ENCODE assay signal across 18 cellular contexts in genomic region chr7:127755965-127756364, GRCh38.
A peak's percentile ranks its signal among the peaks of the same experiment; 100 is the strongest.
DNase-seq lines count a peak whose midpoint lies in the region; ATAC-seq, FAIRE-seq and TF ChIP-seq lines count a peak whose summit lies in the region.
"Had no signal": no experiment of that assay in that cellular context is flagged by ENCODE, and none has a peak within 500 bp of the region (broad histone marks: within the 10 kb centered on the region; RNA-seq: fewer than 3 reads in every experiment).

No MANE protein-coding gene starts in this region.

- POLR2A ChIA-PET in HEK293 (lab: Yijun Ruan, JAX): no interaction called here

- no peaks in the 10 kb centered on the region for H3K9me2 ChIP-seq in neural cell (ENCODE audit: insufficient read depth, low read length)

- H3K4me1 ChIP-seq in HEK293 (ENCODE audit: control insufficient read depth, insufficient read depth, low read length) (no peaks in the 10 kb centered on the region), OCI-LY3 (ENCODE audit: low read length) (peaks cover 20% of the 10 kb centered on the region), mesendoderm (ENCODE audit: control insufficient read depth, low read depth, low read length) (peaks cover 12% of the 10 kb centered on the region), kidney (ENCODE audit: control insufficient read depth in 1 of 2, insufficient read depth in 1 of 2, low read depth in 1 of 2, low read length in 2 of 2) (peaks cover 0 to 8% of the 10 kb centered on the region in 2 donors)

- no peaks in the 10 kb centered on the region for H3K9me3 ChIP-seq in HEK293 (ENCODE audit: control insufficient read depth, insufficient read depth, low read depth, low read length)
- no peaks in the 10 kb centered on the region for H3K9me3 ChIP-seq in OCI-LY3 (ENCODE audit: insufficient read depth, low read length)
- H3K9me3 ChIP-seq in neural cell (ENCODE audit: low read length): no peaks in the 10 kb centered on the region
- H3K9me3 ChIP-seq in kidney (ENCODE audit: control insufficient read depth in 1 of 2, low read length in 2 of 2): no peaks in the 10 kb centered on the region
- H3K9me3 ChIP-seq: BLaER1 had no signal

- no peaks in the 10 kb centered on the region for H3F3A ChIP-seq in neural cell (ENCODE audit: insufficient read depth, low read length, poor library complexity, severe bottlenecking)

- DNase-seq in mesendoderm: peak; percentile 55
- no peak for DNase-seq in NCI-H748 (lab: John Stamatoyannopoulos, UW; ENCODE audit: unreplicated experiment)
- DNase-seq in kidney: no peak
- DNase-seq: 8988T; Calu3; CD4-positive, alpha-beta memory T cell; DMS79 treated with DMSO at 0.1 percent for 48 hours; GF-D8; GOT3; H7 had no signal

- TF ChIP-seq EP300 in neural cell (conservative IDR thresholded peaks at IDR 0.05; ENCODE audit: poor library complexity, severe bottlenecking): no peak

- no peak overlapping the region for H2AFZ ChIP-seq in OCI-LY3 (ENCODE audit: low read depth, low read length)
- no peak overlapping the region for H2AFZ ChIP-seq in neural cell (ENCODE audit: low read depth, low read length)

- WGBS in mesendoderm (ENCODE audit: extremely low coverage, insufficient coverage, low lambda C conversion rate): no CpG with 5 or more reads among the region's 2 CpGs

- H3K4me3 ChIP-seq in HEK293 (ENCODE audit: low read depth, low read length): no peak overlapping the region
- H3K4me3 ChIP-seq in OCI-LY3 (ENCODE audit: low read length): no peak overlapping the region
- H3K4me3 ChIP-seq in mesendoderm (ENCODE audit: low read length): no peak overlapping the region
- H3K4me3 ChIP-seq in neural cell (ENCODE audit: low read length): peak overlapping the region; percentile 46
- H3K4me3 ChIP-seq in kidney (ENCODE audit: low read length in 2 of 2): no peak overlapping the region
- H3K4me3 ChIP-seq: BLaER1 had no signal

- H3K27me3 ChIP-seq in OCI-LY3 (ENCODE audit: low read depth, low read length) (no peaks in the 10 kb centered on the region), mesendoderm (ENCODE audit: insufficient read depth, low read length, poor library complexity) (no peaks in the 10 kb centered on the region), neural cell (ENCODE audit: insufficient read depth, low read depth, low read length) (no peaks in the 10 kb centered on the region)
- H3K27me3 ChIP-seq: BLaER1 had no signal

- no peaks in the 10 kb centered on the region for H3K36me3 ChIP-seq in HEK293 (ENCODE audit: control insufficient read depth in 2 of 2, insufficient read depth in 1 of 2, low read length in 2 of 2)
- peaks cover 5% of the 10 kb centered on the region for H3K36me3 ChIP-seq in OCI-LY3 (replicated peaks; ENCODE audit: low read depth, low read length)
- H3K36me3 ChIP-seq in mesendoderm (ENCODE audit: control insufficient read depth, insufficient read depth, low read length): no peaks in the 10 kb centered on the region
- H3K36me3 ChIP-seq in neural cell (ENCODE audit: insufficient read depth, low read length): no peaks in the 10 kb centered on the region
- no peaks in the 10 kb centered on the region for H3K36me3 ChIP-seq in kidney (ENCODE audit: control insufficient read depth in 1 of 2, insufficient read depth in 2 of 2, low read length in 2 of 2)

- no peak overlapping the region for H3K4ac ChIP-seq in mesendoderm (ENCODE audit: low read depth, low read length)

- no peak overlapping the region for H2BK15ac ChIP-seq in mesendoderm (replicated peaks; ENCODE audit: low read depth)

- H3K79me2 ChIP-seq in OCI-LY3 (ENCODE audit: low read length): peaks cover 99% of the 10 kb centered on the region
- peaks cover 29% of the 10 kb centered on the region for H3K79me2 ChIP-seq in mesendoderm (ENCODE audit: control insufficient read depth, insufficient read depth, low read length)
- H3K79me2 ChIP-seq in neural cell (replicated peaks; ENCODE audit: insufficient read depth, low read length): no peaks in the 10 kb centered on the region

- H2AK5ac ChIP-seq in mesendoderm (ENCODE audit: low read length): no peak overlapping the region

- H3K23ac ChIP-seq in mesendoderm (ENCODE audit: low read length): no peak overlapping the region

- H4K8ac ChIP-seq in mesendoderm (ENCODE audit: low read depth, low read length): no peak overlapping the region

- H3K79me1 ChIP-seq in mesendoderm (ENCODE audit: low read length): peaks cover 19% of the 10 kb centered on the region

- H3K27ac ChIP-seq in HEK293 (ENCODE audit: extremely low read depth, low read depth, low read length): no peak overlapping the region
- no peak overlapping the region for H3K27ac ChIP-seq in OCI-LY3 (ENCODE audit: low read length)
- no peak overlapping the region for H3K27ac ChIP-seq in mesendoderm (ENCODE audit: low read depth, low read length)
- H3K27ac ChIP-seq in neural cell (ENCODE audit: low read length): no peak overlapping the region
- H3K27ac ChIP-seq in kidney (ENCODE audit: low read depth in 2 of 2, low read length in 2 of 2): no peak overlapping the region
- H3K27ac ChIP-seq: BLaER1 had no signal

- no peak overlapping the region for H3K56ac ChIP-seq in mesendoderm (ENCODE audit: low read length)

- FAIRE-seq in kidney (lab: Jason Lieb, UNC): no peak
- FAIRE-seq: HepG2 had no signal

- H2BK120ac ChIP-seq in mesendoderm (ENCODE audit: low read depth, low read length): no peak overlapping the region

- TF ChIP-seq RAD21 in neural cell (conservative IDR thresholded peaks at IDR 0.05): no peak

- no peak for TF ChIP-seq CTCF in HEK293 (tag by site-specific recombination; IDR thresholded peaks at IDR 0.05)
- no peak for TF ChIP-seq CTCF in OCI-LY3 (IDR thresholded peaks at IDR 0.05; ENCODE audit: low read depth, low read length)
- TF ChIP-seq CTCF in neural cell (IDR thresholded peaks at IDR 0.05; ENCODE audit: poor library complexity, severe bottlenecking): no peak
- no peak for TF ChIP-seq CTCF in kidney (IDR thresholded peaks at IDR 0.05; ENCODE audit: borderline replicate concordance, extremely low read depth, insufficient read depth)

- H3K4me2 ChIP-seq in OCI-LY3 (ENCODE audit: low read length) (0 out of 2 replicates have a peak overlapping the region, but pooled peaks have one; percentile 8), mesendoderm (ENCODE audit: low read length) (no peak overlapping the region), neural cell (ENCODE audit: low read length) (peak overlapping the region; percentile 48)

- H3K9ac ChIP-seq in OCI-LY3 (ENCODE audit: low read length) (no peak overlapping the region), mesendoderm (ENCODE audit: low read length) (no peak overlapping the region), neural cell (ENCODE audit: low read length) (peak overlapping the region; percentile 7), kidney (ENCODE audit: low read length in 2 of 2) (no peak overlapping the region)
- H3K9ac ChIP-seq: BLaER1 had no signal

- CTCF ChIA-PET in HEK293 (lab: Yijun Ruan, JAX): interaction anchor here (0.7 to 1.0 kb wide), 3 partner anchors 36 to 440 kb away, joined by 3 to 5 read pairs (median 4); no protein-coding TSS in a partner anchor

- intact Hi-C loops in kidney (cut with DNase I): no loop called here

- no peak overlapping the region for H4K5ac ChIP-seq in mesendoderm (ENCODE audit: low read length)

- ATAC-seq in GM19035 (IDR thresholded peaks at IDR 0.05; ENCODE audit: unreplicated experiment) (no peak), GM19328 (IDR thresholded peaks at IDR 0.05; ENCODE audit: unreplicated experiment) (no peak)
- ATAC-seq: HCT116, HepG2 had no signal

- no peak overlapping the region for H3K18ac ChIP-seq in mesendoderm (ENCODE audit: low read length)

- H2BK5ac ChIP-seq in mesendoderm (ENCODE audit: low read length): no peak overlapping the region

- H4K20me1 ChIP-seq in OCI-LY3 (ENCODE audit: insufficient read depth, low read length) (peaks cover 98% of the 10 kb centered on the region), neural cell (ENCODE audit: insufficient read depth) (no peaks in the 10 kb centered on the region)

TF ChIP-seq in HEK293, 187 proteins besides CTCF, POLR2A, EP300 and RAD21:
- TF ChIP-seq EGR2 (tag by site-specific recombination; IDR thresholded peaks at IDR 0.05; ENCODE audit: low read depth): no peak
- TF ChIP-seq FEZF1 (tag by site-specific recombination; IDR thresholded peaks at IDR 0.05): peak; percentile 20; the same call in 1 of the 2 replicates
- TF ChIP-seq ZNF654 (tag by site-specific recombination; IDR thresholded peaks at IDR 0.05; ENCODE audit: low read depth): no peak
- TF ChIP-seq GLIS1 (tag by site-specific recombination; IDR thresholded peaks at IDR 0.05): no peak
- TF ChIP-seq KLF7 (tag by site-specific recombination; IDR thresholded peaks at IDR 0.05; ENCODE audit: borderline replicate concordance): no peak
- TF ChIP-seq ZNF544 (tag by site-specific recombination; IDR thresholded peaks at IDR 0.05): no peak
- no peak for TF ChIP-seq ZNF596 (tag by site-specific recombination; IDR thresholded peaks at IDR 0.05)

TF ChIP-seq in neural cell, 6 proteins besides CTCF, POLR2A, EP300 and RAD21 (continues in another document):
- TF ChIP-seq SMC3 (conservative IDR thresholded peaks at IDR 0.05; ENCODE audit: poor library complexity) (no peak), TAF1 (IDR thresholded peaks at IDR 0.05; ENCODE audit: low read depth) (no peak), MXI1 (conservative IDR thresholded peaks at IDR 0.05; ENCODE audit: poor library complexity, severe bottlenecking) (no peak), REST (IDR thresholded peaks at IDR 0.05; ENCODE audit: borderline replicate concordance) (no peak), POLR2AphosphoS5 (IDR thresholded peaks at IDR 0.05) (no peak)
